ENCODE assay signal across 27 cellular contexts in the genomic region with DNA sequence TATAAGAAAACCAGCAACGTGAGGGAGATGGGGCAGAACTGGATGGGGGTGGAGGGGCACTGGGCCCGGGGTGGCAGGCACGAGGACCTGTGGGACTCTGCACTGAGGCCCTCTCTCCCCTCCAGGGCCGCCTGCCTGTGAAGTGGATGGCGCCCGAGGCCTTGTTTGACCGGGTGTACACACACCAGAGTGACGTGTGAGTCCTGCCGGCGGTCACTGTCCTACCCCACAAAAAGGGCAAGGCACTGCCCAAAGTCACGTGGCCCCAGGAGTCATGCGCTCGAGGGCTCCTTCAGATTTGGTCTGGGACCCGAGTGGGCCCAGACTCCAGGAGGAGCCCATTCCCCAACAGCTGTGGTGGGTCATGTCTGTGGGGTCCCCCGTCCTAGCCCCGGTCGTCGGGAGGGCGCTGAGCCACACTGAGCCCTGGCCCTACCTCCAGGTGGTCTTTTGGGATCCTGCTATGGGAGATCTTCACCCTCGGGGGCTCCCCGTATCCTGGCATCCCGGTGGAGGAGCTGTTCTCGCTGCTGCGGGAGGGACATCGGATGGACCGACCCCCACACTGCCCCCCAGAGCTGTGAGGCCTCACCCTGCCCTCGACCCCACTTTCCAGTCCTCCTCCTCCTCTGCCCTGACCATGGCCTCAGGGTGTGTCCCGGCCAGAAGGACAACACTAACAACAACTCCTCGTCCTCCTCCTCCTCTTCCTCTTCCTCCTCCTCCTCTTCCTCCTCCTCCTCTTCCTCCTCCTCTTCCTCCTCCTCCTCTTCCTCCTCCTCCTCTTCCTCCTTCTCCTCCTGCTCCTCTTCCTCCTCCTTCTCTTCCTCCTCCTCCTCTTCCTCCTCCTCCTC. TPM values are rescaled to one million over a fixed set of nuclear protein-coding genes. Genes with fewer than 3 reads are reported as not detected.
DNase-seq lines count a peak whose midpoint lies in the region; ATAC-seq and TF ChIP-seq lines count a peak whose summit lies in the region.
"Had no signal": no experiment of that assay in that cellular context is flagged by ENCODE, and none has a peak within 500 bp of the region (broad histone marks: within the 10 kb centered on the region; RNA-seq: fewer than 3 reads in every experiment).

No MANE protein-coding gene starts in this region.

- no peaks in the 10 kb centered on the region for H3K27me3 ChIP-seq in trophoblast cell (ENCODE audit: insufficient read depth, low read length)
- H3K27me3 ChIP-seq: ovary, thyroid gland had no signal

- H3K4me1 Mint-ChIP-seq in nephron progenitor cell, result peaks cover 30% of the 10 kb centered on the region
- H3K4me1 Mint-ChIP-seq: CD4-positive, CD25-positive, alpha-beta regulatory T cell; IgD-negative memory B cell had no signal

- DNase-seq in Right ventricle myocardium inferior (ENCODE audit: missing footprints) (peak; percentile 45), cardiac septum (ENCODE audit: low spot score) (no peak), left lobe of liver (ENCODE audit: low spot score) (peak; percentile 69), trophoblast cell (peak; percentile 73 to 78), NCI-H2196 (lab: John Stamatoyannopoulos, UW; ENCODE audit: unreplicated experiment) (no peak), KG1 (lab: John Stamatoyannopoulos, UW) (no peak), nephron progenitor cell (no peak)
- DNase-seq: activated CD4-positive, CD25-positive, alpha-beta regulatory T cell; activated naive CD4-positive, alpha-beta T cell treated with Interleukin-2 at 50 U/mL for 16 hours; caudate nucleus; CD4-positive, CD25-positive, alpha-beta regulatory T cell; cortex of kidney; effector memory CD4-positive, alpha-beta T cell; left ventricle myocardium superior; mucosa of descending colon; NCI-H446; NCI-H82; RPMI8226; stimulated activated CD4-positive, alpha-beta T cell treated with anti-CD3 and anti-CD28 coated beads, Interleukin-1b, Interleukin-23, amount 100 ng/mL, for 48 hours; thyroid gland had no signal

- H2AFZ ChIP-seq in trophoblast cell (ENCODE audit: insufficient read depth, low read length, poor library complexity), result no peak overlapping the region
- H2AFZ ChIP-seq: GM23338 had no signal

- no peak overlapping the region for H2BK5ac ChIP-seq in trophoblast cell (ENCODE audit: low read depth, low read length, poor library complexity)

- no peaks in the 10 kb centered on the region for H3K36me3 ChIP-seq in trophoblast cell (ENCODE audit: control insufficient read depth in 1 of 2, insufficient read depth in 2 of 2, low read length in 2 of 2)
- H3K36me3 ChIP-seq: ovary, thyroid gland had no signal

- H3K4ac ChIP-seq in trophoblast cell (ENCODE audit: low read depth, low read length), result no peak overlapping the region

- H3K27ac ChIP-seq in trophoblast cell (ENCODE audit: low read depth, low read length), result no peak overlapping the region
- H3K27ac ChIP-seq: thyroid gland had no signal

- no peak overlapping the region for H3K4me3 ChIP-seq in trophoblast cell (ENCODE audit: low read depth, low read length)
- H3K4me3 ChIP-seq: GM23338, mucosa of descending colon, ovary, smooth muscle cell, thyroid gland had no signal

- H3K27me3 Mint-ChIP-seq in nephron progenitor cell (ENCODE audit: low read depth, poor library complexity), result peaks cover 18% of the 10 kb centered on the region
- H3K27me3 Mint-ChIP-seq: natural killer cell treated with Interleukin-12 subunit alpha and Interleukin-12 subunit beta and Interleukin-15 and Interleukin-18, amount 100 ng/mL, for 72 hours had no signal

- H3K4me2 ChIP-seq in trophoblast cell (ENCODE audit: low read length), result no peak overlapping the region
- H3K4me2 ChIP-seq: GM23338, smooth muscle cell had no signal

- H2BK12ac ChIP-seq in trophoblast cell (ENCODE audit: low read length), result no peak overlapping the region

- H3K4me1 ChIP-seq in trophoblast cell (ENCODE audit: control insufficient read depth in 1 of 2, insufficient read depth in 2 of 2, low read length in 2 of 2), result peaks cover 0 to 6% of the 10 kb centered on the region in 2 experiments
- H3K4me1 ChIP-seq: thyroid gland had no signal

- no peaks in the 10 kb centered on the region for H3K79me2 ChIP-seq in trophoblast cell (ENCODE audit: control insufficient read depth, insufficient read depth, low read length, poor library complexity)

- H3K79me1 ChIP-seq in trophoblast cell (ENCODE audit: low read length), result no peaks in the 10 kb centered on the region

- H3K18ac ChIP-seq in trophoblast cell (ENCODE audit: low read length), result no peak overlapping the region

- no peak overlapping the region for H4K91ac ChIP-seq in trophoblast cell (ENCODE audit: low read depth, low read length)

- H3K9me3 Mint-ChIP-seq in nephron progenitor cell, result no peaks in the 10 kb centered on the region
- H3K9me3 Mint-ChIP-seq: activated T-helper 1 cell treated with anti-CD3 and anti-CD28 coated beads, Interleukin-12 subunit alpha, Interleukin-12 subunit beta, Interleukin-2, Interleukin-4 antibody, amounts not matched to agents 30 ng/mL and 10 ng/mL and 1 ng/mL, durations not matched to agents 14 hours and 24 hours and 36 hours; CD4-positive, CD25-positive, alpha-beta regulatory T cell; GM23338; natural killer cell treated with Interleukin-12 subunit alpha and Interleukin-12 subunit beta and Interleukin-15 and Interleukin-18, amount 100 ng/mL, for 72 hours had no signal

- H3K27ac Mint-ChIP-seq in nephron progenitor cell, result no peak overlapping the region
- H3K27ac Mint-ChIP-seq: activated T-helper 1 cell treated with anti-CD3 and anti-CD28 coated beads, Interleukin-12 subunit alpha, Interleukin-12 subunit beta, Interleukin-2, Interleukin-4 antibody, amounts not matched to agents 30 ng/mL and 10 ng/mL and 1 ng/mL, durations not matched to agents 14 hours and 24 hours and 36 hours; CD4-positive, CD25-positive, alpha-beta regulatory T cell; GM23338; natural killer cell treated with Interleukin-12 subunit alpha and Interleukin-12 subunit beta and Interleukin-15 and Interleukin-18, amount 100 ng/mL, for 72 hours had no signal

- no peak overlapping the region for H2BK120ac ChIP-seq in trophoblast cell (ENCODE audit: insufficient read depth, low read length, poor library complexity)

- intact Hi-C loops in Right ventricle myocardium inferior (cut with DNase I), result no loop called here
- intact Hi-C loops in cardiac septum (cut with DNase I), result no loop called here

- ATAC-seq in Right ventricle myocardium inferior (no peak), left lobe of liver (peak; percentile 32), GM21515 (IDR thresholded peaks at IDR 0.05; ENCODE audit: unreplicated experiment) (no peak)
- ATAC-seq: GM23338; left ventricle myocardium superior; mucosa of descending colon; natural killer cell treated with Interleukin-12 subunit alpha and Interleukin-12 subunit beta and Interleukin-15 and Interleukin-18, amount 100 ng/mL, for 72 hours had no signal

- no peak overlapping the region for H3K9ac ChIP-seq in trophoblast cell (ENCODE audit: low read length)

- TF ChIP-seq CTCF in nephron progenitor cell (IDR thresholded peaks at IDR 0.05), result no peak

- peaks cover 4% of the 10 kb centered on the region for H3K36me3 Mint-ChIP-seq in nephron progenitor cell (ENCODE audit: low read depth)
- H3K36me3 Mint-ChIP-seq: CD4-positive, CD25-positive, alpha-beta regulatory T cell; IgD-negative memory B cell; natural killer cell treated with Interleukin-12 subunit alpha and Interleukin-12 subunit beta and Interleukin-15 and Interleukin-18, amount 100 ng/mL, for 72 hours had no signal

- H2AK5ac ChIP-seq in trophoblast cell (ENCODE audit: low read length), result no peak overlapping the region

- H3K23ac ChIP-seq in trophoblast cell (ENCODE audit: low read length), result no peak overlapping the region

- no peak overlapping the region for H4K12ac ChIP-seq in trophoblast cell (ENCODE audit: low read depth, low read length)

- no peak overlapping the region for H3K14ac ChIP-seq in trophoblast cell (ENCODE audit: low read length)

- no peak overlapping the region for H3K4me3 Mint-ChIP-seq in nephron progenitor cell
- H3K4me3 Mint-ChIP-seq: activated T-helper 1 cell treated with anti-CD3 and anti-CD28 coated beads, Interleukin-12 subunit alpha, Interleukin-12 subunit beta, Interleukin-2, Interleukin-4 antibody, amounts not matched to agents 30 ng/mL and 10 ng/mL and 1 ng/mL, durations not matched to agents 14 hours and 24 hours and 36 hours; CD4-positive, CD25-positive, alpha-beta regulatory T cell; GM23338; IgD-negative memory B cell; natural killer cell treated with Interleukin-12 subunit alpha and Interleukin-12 subunit beta and Interleukin-15 and Interleukin-18, amount 100 ng/mL, for 72 hours had no signal

- no peak overlapping the region for H4K8ac ChIP-seq in trophoblast cell (ENCODE audit: low read depth, low read length)

- H3K9me3 ChIP-seq in trophoblast cell (ENCODE audit: insufficient read depth, low read depth, low read length), result peaks cover 4% of the 10 kb centered on the region
- H3K9me3 ChIP-seq: mucosa of descending colon, ovary, thyroid gland had no signal

- 100% methylated on average over 1 of the region's 29 CpGs for whole genome bisulfite sequencing in trophoblast cell (ENCODE audit: extremely low coverage, insufficient coverage, insufficient read length)

RNA-seq across cellular contexts. Expression of a gene that starts 9.7 kb away (rescaled TPM):
- total RNA-seq in Right ventricle myocardium inferior, result 4.3 TPM
- 0.40 TPM for total RNA-seq in cardiac septum
- 89.8 TPM for total RNA-seq in left lobe of liver
- polyA plus RNA-seq in trophoblast cell (2013), result 4.8 and 5.3 TPM in 2 replicates

RNA-seq across cellular contexts. Expression of a gene that starts 37.2 kb away (rescaled TPM):
- total RNA-seq in Right ventricle myocardium inferior (36.1 TPM), cardiac septum (53.9 TPM), left lobe of liver (30.4 TPM)
- 22.2 and 23.8 TPM in 2 replicates for polyA plus RNA-seq in trophoblast cell (2013)

Comparison
In these comparisons a context has a peak if more than half of its experiments do, and no peak if none do; other contexts are left out.
1. DNase-seq: peak in Right ventricle myocardium inferior (single experiment), left lobe of liver (single experiment) and trophoblast cell (2 of 2); none in cardiac septum (single experiment), NCI-H2196 (single experiment), KG1 (single experiment) and nephron progenitor cell (single experiment).
2. RNA of a gene that starts 9.7 kb away (total RNA-seq): 89.8 TPM in left lobe of liver (single experiment); 4.3 TPM in Right ventricle myocardium inferior (single experiment) and 0.40 TPM in cardiac septum (single experiment); every median in the first group is over 10 times any median in the second.